ENCODE assay signal across 15 cellular contexts in genomic region chr5:1316941-1317340, GRCh38. TPM values are rescaled to one million over a fixed set of nuclear protein-coding genes. Genes with fewer than 3 reads are reported as not detected.
DNase-seq lines count a peak whose midpoint lies in the region; ATAC-seq and TF ChIP-seq lines count a peak whose summit lies in the region.
"Had no signal": no experiment of that assay in that cellular context is flagged by ENCODE, and none has a peak within 500 bp of the region (broad histone marks: within the 10 kb centered on the region; RNA-seq: fewer than 3 reads in every experiment).

No MANE protein-coding gene starts in this region.

- no peak overlapping the region; the same call in 1 of the 2 replicates for H3K9ac ChIP-seq in PC-3 (ENCODE audit: low read length)
- H3K9ac ChIP-seq: parathyroid adenoma had no signal

- no peak for TF ChIP-seq POLR2A in stomach (IDR thresholded peaks at IDR 0.05)

- H3K27ac Mint-ChIP-seq in activated CD8-positive, alpha-beta memory T cell treated with anti-CD3 and anti-CD28 coated beads, Interleukin-2, amount 10 ng/mL, durations not matched to agents 7 days and 5 days: peak overlapping the region; percentile 90

- H3K36me3 ChIP-seq in PC-3 (ENCODE audit: low read depth, low read length) (peaks cover 24% of the 10 kb centered on the region), stomach (peaks cover 37 to 52% (median 49%) of the 10 kb centered on the region in 4 donors)

- no peak for TF ChIP-seq EP300 in stomach (IDR thresholded peaks at IDR 0.05)

- no peaks in the 10 kb centered on the region for H3K9me3 ChIP-seq in PC-3 (ENCODE audit: low read length)
- H3K9me3 ChIP-seq in stomach: no peaks in the 10 kb centered on the region
- H3K9me3 ChIP-seq: left ventricle myocardium inferior, tibial artery had no signal

- intact Hi-C loops in PC-3 (cut with micrococcal nuclease): no loop called here
- intact Hi-C loops in stomach (cut with DNase I; ENCODE audit: low total_unique reads): no loop called here

- H3K9me3 Mint-ChIP-seq in activated CD8-positive, alpha-beta memory T cell treated with anti-CD3 and anti-CD28 coated beads, Interleukin-2, amount 10 ng/mL, durations not matched to agents 7 days and 5 days (ENCODE audit: low read depth): no peaks in the 10 kb centered on the region

- H3K27me3 ChIP-seq in PC-3 (ENCODE audit: low read length) (no peaks in the 10 kb centered on the region), stomach (no peaks in the 10 kb centered on the region)
- H3K27me3 ChIP-seq: foreskin keratinocyte had no signal

- no peaks in the 10 kb centered on the region for H3K79me2 ChIP-seq in PC-3 (ENCODE audit: low read length)
- H3K79me2 ChIP-seq: parathyroid adenoma had no signal

- no peaks in the 10 kb centered on the region for H3K9me2 ChIP-seq in PC-3 (replicated peaks; ENCODE audit: low read length)

- WGBS in stomach, 5 donors: 49 to 73% (median 64%) methylated on average over 3 of the region's 3 CpGs

- no peak overlapping the region for H3K4me3 ChIP-seq in PC-3 (ENCODE audit: low read length)
- H3K4me3 ChIP-seq in coronary artery: no peak overlapping the region
- H3K4me3 ChIP-seq in stomach: no peak overlapping the region
- H3K4me3 ChIP-seq: left ventricle myocardium inferior, tibial artery had no signal

- H3K27me3 Mint-ChIP-seq in activated CD8-positive, alpha-beta memory T cell treated with anti-CD3 and anti-CD28 coated beads, Interleukin-2, amount 10 ng/mL, durations not matched to agents 7 days and 5 days: no peaks in the 10 kb centered on the region

- H3K4me1 Mint-ChIP-seq in activated CD8-positive, alpha-beta memory T cell treated with anti-CD3 and anti-CD28 coated beads, Interleukin-2, amount 10 ng/mL, durations not matched to agents 7 days and 5 days: peaks cover 59% of the 10 kb centered on the region

- POLR2A ChIA-PET in PC-3 (lab: Charles Lee; ENCODE audit: unreplicated experiment): interaction anchor here (0.8 kb wide), 1 partner anchor 9 kb away, joined by 7 read pairs; no protein-coding TSS in a partner anchor

- TF ChIP-seq CTCF in PC-3 (conservative IDR thresholded peaks at IDR 0.05; ENCODE audit: low read depth, low read length) (no peak), coronary artery (IDR thresholded peaks at IDR 0.05) (no peak), stomach (IDR thresholded peaks at IDR 0.05) (no peak)

- H4K20me1 ChIP-seq in PC-3 (ENCODE audit: low read length): no peaks in the 10 kb centered on the region

- H3K4me2 ChIP-seq in PC-3 (ENCODE audit: low read length): peak overlapping the region; percentile 86; the same call in 1 of the 2 replicates

- H2AFZ ChIP-seq in PC-3 (ENCODE audit: low read length): no peak overlapping the region

- no peak for ATAC-seq in activated CD8-positive, alpha-beta memory T cell treated with anti-CD3 and anti-CD28 coated beads, Interleukin-2, amount 10 ng/mL, durations not matched to agents 7 days and 5 days
- ATAC-seq in PC-3 (no peak; the same call in 1 of the 2 replicates), HG03342 (IDR thresholded peaks at IDR 0.05; ENCODE audit: unreplicated experiment) (no peak), GM18502 (IDR thresholded peaks at IDR 0.05; ENCODE audit: poor library complexity, unreplicated experiment) (no peak)

- DNase-seq in activated CD8-positive, alpha-beta memory T cell treated with anti-CD3 and anti-CD28 coated beads, Interleukin-2, amount 10 ng/mL, durations not matched to agents 7 days and 5 days: no peak
- no peak for DNase-seq in activated CD8-positive, alpha-beta memory T cell treated with anti-CD3 and anti-CD28 coated beads for 24 hours
- DNase-seq in PC-3 (no peak), coronary artery (ENCODE audit: low spot score) (peak; percentile 35), stomach (no peak), NCI-H128 (lab: John Stamatoyannopoulos, UW; ENCODE audit: unreplicated experiment) (no peak)
- DNase-seq: left ventricle myocardium inferior, NCI-H446, SW 1271 had no signal

- peak overlapping the region; percentile 72 for H3K27ac ChIP-seq in PC-3 (ENCODE audit: low read length)
- no peak overlapping the region for H3K27ac ChIP-seq in coronary artery
- peak overlapping the region; percentile 74 to 91 (median 85) for H3K27ac ChIP-seq in stomach
- H3K27ac ChIP-seq: foreskin keratinocyte, left ventricle myocardium inferior, parathyroid adenoma, tibial artery had no signal

- CTCF ChIA-PET in activated CD8-positive, alpha-beta memory T cell treated with anti-CD3 and anti-CD28 coated beads, Interleukin-2, amount 10 ng/mL, durations not matched to agents 7 days and 5 days (lab: Charles Lee): no interaction called here
- CTCF ChIA-PET in PC-3 (lab: Charles Lee): no interaction called here

- BruUV-seq in PC-3 (replicated peaks; lab: Mats Ljungman, UMichigan): no TSS peak

- peaks cover 28% of the 10 kb centered on the region for H3K4me1 ChIP-seq in PC-3 (ENCODE audit: insufficient read depth, low read length)
- peaks cover 19 to 49% (median 43%) of the 10 kb centered on the region in 4 donors for H3K4me1 ChIP-seq in stomach

- H3K36me3 Mint-ChIP-seq in activated CD8-positive, alpha-beta memory T cell treated with anti-CD3 and anti-CD28 coated beads, Interleukin-2, amount 10 ng/mL, durations not matched to agents 7 days and 5 days: peaks cover 22% of the 10 kb centered on the region

- H3F3A ChIP-seq in PC-3 (ENCODE audit: low read length, unreplicated experiment): peaks cover 5% of the 10 kb centered on the region

- no peak overlapping the region for H3K4me3 Mint-ChIP-seq in activated CD8-positive, alpha-beta memory T cell treated with anti-CD3 and anti-CD28 coated beads, Interleukin-2, amount 10 ng/mL, durations not matched to agents 7 days and 5 days

RNA-seq across cellular contexts. Expression of gene TERT, which starts 22.1 kb away (rescaled TPM):
- 1 to 10 TPM in 1 of 2 experiments, under 1 TPM in 1; 0.82 to 1.5 TPM for total RNA-seq in activated CD8-positive, alpha-beta memory T cell treated with anti-CD3 and anti-CD28 coated beads, Interleukin-2, amount 10 ng/mL, durations not matched to agents 7 days and 5 days
- total RNA-seq in PC-3 (2014; rRNA removed): 0.80 and 1.2 TPM in 2 replicates
- total RNA-seq in stomach: 1 to 10 TPM in 1 of 5 donors, under 1 TPM in 1, not detected in 3; 0.37 to 4.0 TPM
- polyA plus RNA-seq in stomach: under 1 TPM in 2 of 3 donors, not detected in 1; 0.19 to 0.40 TPM
- total RNA-seq: left ventricle myocardium inferior had no signal
- polyA plus RNA-seq: BJ, foreskin keratinocyte had no signal

RNA-seq across cellular contexts. Expression of gene CLPTM1L, which starts 28.0 kb away (rescaled TPM):
- 100 to 1,000 TPM; 107 to 115 TPM for total RNA-seq in activated CD8-positive, alpha-beta memory T cell treated with anti-CD3 and anti-CD28 coated beads, Interleukin-2, amount 10 ng/mL, durations not matched to agents 7 days and 5 days
- 373 and 463 TPM in 2 replicates for total RNA-seq in PC-3 (2014; rRNA removed)
- 100 to 1,000 TPM in 4 of 5 donors, 10 to 100 TPM in 1; 90.6 to 202 (median 183) TPM for total RNA-seq in stomach
- 10 to 100 TPM; 60.8 to 72.3 (median 61.9) TPM for polyA plus RNA-seq in stomach

Comparison
In these comparisons a context has a peak if more than half of its experiments do, and no peak if none do; other contexts are left out.
1. H3K27ac ChIP-seq: peak in PC-3 (single experiment) and stomach (5 of 5); none in coronary artery (0 of 2).